In the genomic region with DNA sequence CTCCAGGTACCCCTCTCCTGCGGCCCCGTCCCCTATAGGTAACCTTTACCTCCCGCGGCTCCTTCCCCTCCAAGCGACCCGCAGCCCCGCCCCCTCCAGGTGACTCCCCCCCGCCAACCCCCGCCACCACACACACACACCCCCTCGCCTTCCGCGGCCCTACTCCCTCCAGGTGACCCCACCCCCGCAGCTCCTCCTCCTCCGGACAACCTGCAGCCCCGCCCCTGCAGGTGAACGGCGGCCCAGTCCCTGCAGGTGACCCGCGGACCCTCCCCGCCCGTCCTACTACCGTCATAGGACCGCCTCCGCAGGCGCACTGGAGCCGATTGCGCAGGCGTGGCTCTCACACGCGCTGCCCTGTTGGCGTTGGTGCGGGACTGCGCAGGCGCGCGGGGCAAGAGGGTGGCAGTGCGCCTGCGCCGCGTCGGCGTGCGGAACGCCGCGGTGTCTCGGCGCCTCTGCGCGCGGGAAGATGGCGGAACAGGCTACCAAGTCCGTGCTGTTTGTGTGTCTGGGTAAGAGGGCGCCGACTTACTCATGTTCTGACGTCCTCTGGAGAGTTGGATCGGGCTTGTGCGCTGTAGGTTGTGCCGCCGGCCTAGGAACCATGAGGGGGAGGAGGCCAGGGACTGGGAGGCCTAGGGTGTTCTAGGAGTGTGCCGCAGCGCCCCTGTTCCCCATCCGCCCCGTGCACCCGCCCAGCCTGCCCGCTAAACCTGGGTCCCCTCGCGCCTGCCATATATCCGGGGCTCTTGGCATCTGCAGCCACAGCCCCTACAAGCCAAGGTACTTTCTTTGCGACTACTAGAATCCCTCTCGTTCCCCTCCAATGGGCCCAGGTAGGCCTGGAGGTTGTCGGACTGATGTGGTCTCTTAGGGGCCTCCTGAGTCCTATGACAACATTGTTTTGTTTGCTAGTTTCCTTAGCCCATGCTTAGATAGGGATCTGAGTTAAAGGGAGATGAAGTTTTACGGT, we compare ENCODE assay signal across 8 cellular contexts. TPM values are rescaled to one million over a fixed set of nuclear protein-coding genes. Genes with fewer than 3 reads are reported as not detected.
DNase-seq lines count a peak whose midpoint lies in the region; ATAC-seq and TF ChIP-seq lines count a peak whose summit lies in the region.

A gene (plus strand): TSS at position 455 of the 976 bp plus-strand sequence. CDS start 18 bp downstream, at position 473.

- DNase-seq in GM12865 (ENCODE audit: low read depth): peak; percentile 98
- peak; percentile 91 for DNase-seq in NCI-H1105 (lab: John Stamatoyannopoulos, UW)
- peak; percentile 77 for DNase-seq in SKM-1 (lab: John Stamatoyannopoulos, UW; ENCODE audit: unreplicated experiment)
- DNase-seq in activated naive CD4-positive, alpha-beta T cell treated with anti-CD3 and anti-CD28 coated beads, Interleukin-2, amount 50 U/mL, for 72 hours (ENCODE audit: low spot score in 2 of 2): peak; percentile 91 to 97
- DNase-seq in glomerular visceral epithelial cell (ENCODE audit: extremely low spot score): peak; percentile 91
- peak; percentile 82 for DNase-seq in omental fat pad (ENCODE audit: low spot score)

- H3K9me3 Mint-ChIP-seq in activated naive CD4-positive, alpha-beta T cell treated with anti-CD3 and anti-CD28 coated beads, Interleukin-2, amount 50 U/mL, for 72 hours: no peaks in the 10 kb centered on the region

- TF ChIP-seq CTCF in GM12865 (IDR thresholded peaks at IDR 0.05; ENCODE audit: insufficient read depth, low read depth, low read length, missing control alignments) (no peak), omental fat pad (IDR thresholded peaks at IDR 0.05) (no peak)

- H3K36me3 Mint-ChIP-seq in activated naive CD4-positive, alpha-beta T cell treated with anti-CD3 and anti-CD28 coated beads, Interleukin-2, amount 50 U/mL, for 72 hours: peaks cover 1 to 19% of the 10 kb centered on the region in 2 donors

- H3K27ac ChIP-seq in temporal lobe (ENCODE audit: low read depth, low read length): no peak within 1 kb of the TSS

- H3K27ac Mint-ChIP-seq in activated naive CD4-positive, alpha-beta T cell treated with anti-CD3 and anti-CD28 coated beads, Interleukin-2, amount 50 U/mL, for 72 hours: peak within 1 kb of the TSS; percentile 92 to 95

- peak; percentile 88 for ATAC-seq in HG02642 (IDR thresholded peaks at IDR 0.05; ENCODE audit: poor library complexity, unreplicated experiment)
- ATAC-seq in activated naive CD4-positive, alpha-beta T cell treated with anti-CD3 and anti-CD28 coated beads, Interleukin-2, amount 50 U/mL, for 72 hours: peak; percentile 87 to 91
- peak; percentile 98 for ATAC-seq in omental fat pad (ENCODE audit: low FRiP score)

- H3K4me3 ChIP-seq in GM12865 (ENCODE audit: low read depth, low read length): peak within 1 kb of the TSS; percentile 70

RNA-seq across cellular contexts. Expression of the gene that starts here (rescaled TPM):
- total RNA-seq in activated naive CD4-positive, alpha-beta T cell treated with anti-CD3 and anti-CD28 coated beads, Interleukin-2, amount 50 U/mL, for 72 hours: 100 to 1,000 TPM; 129 to 130 TPM
- 10 to 100 TPM; 62.3 to 69.0 (median 65.3) TPM for total RNA-seq in omental fat pad
- 76.2 TPM for total RNA-seq in temporal lobe
